In the genomic region with DNA sequence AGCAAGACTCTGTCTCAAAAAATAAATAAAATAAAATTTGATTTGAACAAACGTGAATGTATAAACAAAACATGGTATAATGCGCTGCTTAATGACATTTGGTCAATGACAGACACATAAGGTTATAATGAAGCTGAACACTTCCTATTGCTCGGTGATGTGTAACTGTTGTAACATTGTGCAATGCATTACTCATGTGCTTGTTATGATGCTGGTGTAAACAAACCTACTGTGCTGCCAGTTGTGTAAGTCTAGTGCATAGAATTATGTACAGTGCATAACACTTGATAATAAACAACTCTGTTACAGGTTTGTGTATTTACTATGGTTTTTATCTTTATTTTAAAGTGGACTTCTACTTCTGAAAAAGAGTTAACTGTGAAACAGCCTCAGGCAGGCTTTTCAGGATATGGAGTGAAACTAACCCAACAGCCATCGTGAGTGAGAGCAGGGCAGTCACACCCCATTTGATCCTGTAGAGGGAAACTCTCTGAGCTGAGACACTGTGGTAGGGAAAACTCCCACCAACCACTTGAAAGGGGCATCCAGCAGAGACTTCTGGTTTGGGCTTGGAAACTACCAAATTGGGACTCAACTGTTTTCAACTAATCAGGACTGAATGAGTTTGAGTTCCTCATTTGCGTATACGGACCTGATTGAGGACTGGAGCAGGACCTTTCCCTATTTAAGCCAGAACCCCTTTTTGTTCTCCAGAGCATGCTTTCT, we compare ENCODE assay signal across 10 cellular contexts. TPM values are rescaled to one million over a fixed set of nuclear protein-coding genes. Genes with fewer than 3 reads are reported as not detected.
DNase-seq lines count a peak whose midpoint lies in the region; ATAC-seq lines count a peak whose summit lies in the region.
"Had no signal": no experiment of that assay in that cellular context is flagged by ENCODE, and none has a peak within 500 bp of the region (broad histone marks: within the 10 kb centered on the region; RNA-seq: fewer than 3 reads in every experiment).

No MANE protein-coding gene starts in this region.

- peaks cover 9% of the 10 kb centered on the region for H3K27me3 Mint-ChIP-seq in T-helper 2 cell treated with Interferon-gamma antibody and Interleukin-4, amounts not matched to agents 5 μg/mL and 100 μg/mL, for 36 hours (ENCODE audit: low read depth)

- ATAC-seq in GM19463 (IDR thresholded peaks at IDR 0.05; ENCODE audit: unreplicated experiment) (peak; percentile 56), HG03460 (IDR thresholded peaks at IDR 0.05; ENCODE audit: unreplicated experiment) (no peak)

- peaks cover 11% of the 10 kb centered on the region for H3K9me3 Mint-ChIP-seq in T-helper 2 cell treated with Interferon-gamma antibody and Interleukin-4, amounts not matched to agents 5 μg/mL and 100 μg/mL, for 36 hours

- no peaks in the 10 kb centered on the region for H3K4me1 Mint-ChIP-seq in T-helper 2 cell treated with Interferon-gamma antibody and Interleukin-4, amounts not matched to agents 5 μg/mL and 100 μg/mL, for 36 hours (ENCODE audit: low read depth)

- no peaks in the 10 kb centered on the region for H3K36me3 Mint-ChIP-seq in T-helper 2 cell treated with Interferon-gamma antibody and Interleukin-4, amounts not matched to agents 5 μg/mL and 100 μg/mL, for 36 hours (ENCODE audit: low read depth)

- DNase-seq in A172 (ENCODE audit: low spot score) (peak; percentile 22), NCI-H187 treated with DMSO at 0.1 percent for 48 hours (lab: John Stamatoyannopoulos, UW) (peak; percentile 56), epithelial cell of prostate (ENCODE audit: low read depth, low spot score) (peak; percentile 85), hippocampal formation (lab: John Stamatoyannopoulos, UW) (no peak), activated gamma-delta T cell treated with Interleukin-2 at 50 U/mL for 16 hours (no peak)
- DNase-seq in T-helper 2 cell treated with Interferon-gamma antibody and Interleukin-4, amounts not matched to agents 5 μg/mL and 100 μg/mL, for 36 hours (ENCODE audit: low spot score): no peak
- DNase-seq: DMS 273 treated with DMSO at 0.1 percent for 48 hours had no signal

- no peak overlapping the region for H3K27ac Mint-ChIP-seq in T-helper 2 cell treated with Interferon-gamma antibody and Interleukin-4, amounts not matched to agents 5 μg/mL and 100 μg/mL, for 36 hours
- H3K27ac Mint-ChIP-seq: activated T-helper 2 cell treated with anti-CD3 and anti-CD28 coated beads, Interferon-gamma antibody, Interleukin-2, Interleukin-4, amounts not matched to agents 10 μg/mL and 5 μg/mL and 100 μg/mL, durations not matched to agents 14 hours and 24 hours and 36 hours had no signal

- H3K4me3 Mint-ChIP-seq in T-helper 2 cell treated with Interferon-gamma antibody and Interleukin-4, amounts not matched to agents 5 μg/mL and 100 μg/mL, for 36 hours: no peak overlapping the region

- H3K27ac ChIP-seq in epithelial cell of prostate: peak overlapping the region; percentile 46

RNA-seq across cellular contexts. Expression of a gene that starts 8.7 kb away (rescaled TPM):
- total RNA-seq in A172 (2014; rRNA removed; shearing (Covaris generic)): 80.6 and 83.3 TPM in 2 replicates

RNA-seq across cellular contexts. Expression of a gene that starts 53.1 kb away (rescaled TPM):
- 139 and 176 TPM in 2 replicates for total RNA-seq in A172 (2014; rRNA removed; shearing (Covaris generic))

RNA-seq across cellular contexts. Expression of a gene that starts 53.7 kb away (rescaled TPM):
- total RNA-seq in A172 (2014; rRNA removed; shearing (Covaris generic)): 55.2 and 55.5 TPM in 2 replicates

Comparison
In these comparisons a context has a peak if more than half of its experiments do, and no peak if none do; other contexts are left out.
1. DNase-seq: peak in A172 (single experiment), NCI-H187 treated with DMSO at 0.1 percent for 48 hours (single experiment) and epithelial cell of prostate (single experiment); none in hippocampal formation (0 of 2), T-helper 2 cell treated with Interferon-gamma antibody and Interleukin-4, amounts not matched to agents 5 μg/mL and 100 μg/mL, for 36 hours (single experiment) and activated gamma-delta T cell treated with Interleukin-2 at 50 U/mL for 16 hours (single experiment).